22 cellular contexts compared by ENCODE assay signal in genomic region chr11:61874460-61874809, GRCh38. TPM values are rescaled to one million over a fixed set of nuclear protein-coding genes. Genes with fewer than 3 reads are reported as not detected.
DNase-seq lines count a peak whose midpoint lies in the region; ATAC-seq and TF ChIP-seq lines count a peak whose summit lies in the region.
"Had no signal": no experiment of that assay in that cellular context is flagged by ENCODE, and none has a peak within 500 bp of the region (broad histone marks: within the 10 kb centered on the region; RNA-seq: fewer than 3 reads in every experiment).

No MANE protein-coding gene starts in this region.

- H3K36me3 Mint-ChIP-seq in activated T-cell treated with anti-CD3 and anti-CD28 coated beads, Interleukin-2, amount 50 U/mL, for 24 hours (ENCODE audit: low read depth): no peaks in the 10 kb centered on the region
- H3K36me3 Mint-ChIP-seq: activated naive CD8-positive, alpha-beta T cell; natural killer cell had no signal

- no peaks in the 10 kb centered on the region for H3K9me3 Mint-ChIP-seq in activated T-cell treated with anti-CD3 and anti-CD28 coated beads, Interleukin-2, amount 50 U/mL, for 24 hours
- H3K9me3 Mint-ChIP-seq: natural killer cell; stimulated activated effector memory CD8-positive, alpha-beta T cell treated with anti-CD3 and anti-CD28 coated beads, Interleukin-12 subunit alpha, Interleukin-12 subunit beta, amount 100 ng/mL, for 72 hours had no signal

- no peak overlapping the region for H3K4me3 ChIP-seq in lung
- H3K4me3 ChIP-seq in sigmoid colon: no peak overlapping the region
- H3K4me3 ChIP-seq: esophagus squamous epithelium, suprapubic skin had no signal

- H3K27me3 ChIP-seq in lung (ENCODE audit: control insufficient read depth, insufficient read depth): no peaks in the 10 kb centered on the region
- no peaks in the 10 kb centered on the region for H3K27me3 ChIP-seq in sigmoid colon

- H3K36me3 ChIP-seq in lung (ENCODE audit: control insufficient read depth in 2 of 2, insufficient read depth in 2 of 2, low read length in 2 of 2) (peaks cover 8 to 22% of the 10 kb centered on the region in 2 donors), sigmoid colon (peaks cover 0 to 41% (median 13%) of the 10 kb centered on the region in 4 donors)
- H3K36me3 ChIP-seq: suprapubic skin had no signal

- DNase-seq in DMS 273 (lab: John Stamatoyannopoulos, UW; ENCODE audit: unreplicated experiment): peak; percentile 32
- no peak for DNase-seq in DMS 273 treated with DMSO at 0.1 percent for 48 hours (lab: John Stamatoyannopoulos, UW)
- peak; percentile 29 for DNase-seq in fibroblast of gingiva (ENCODE audit: low read depth)
- DNase-seq in lung (ENCODE audit: low spot score): peak; percentile 64
- no peak for DNase-seq in NCI-H1105 (lab: John Stamatoyannopoulos, UW)
- DNase-seq in activated T-cell treated with anti-CD3 and anti-CD28 coated beads, Interleukin-2, amount 50 U/mL, for 24 hours: no peak
- no peak for DNase-seq in sigmoid colon
- DNase-seq: activated CD4-positive, alpha-beta T cell treated with anti-CD3 and anti-CD28 coated beads for 48 hours; cerebellar nuclear complex; effector memory CD4-positive, alpha-beta T cell; esophagus squamous epithelium; Kasumi-1; natural killer cell; NCI-H1048; NCI-H1930; T-helper 17 cell had no signal

- H3K4me3 Mint-ChIP-seq in activated T-cell treated with anti-CD3 and anti-CD28 coated beads, Interleukin-2, amount 50 U/mL, for 24 hours: no peak overlapping the region
- H3K4me3 Mint-ChIP-seq: activated naive CD8-positive, alpha-beta T cell; natural killer cell; stimulated activated effector memory CD8-positive, alpha-beta T cell treated with anti-CD3 and anti-CD28 coated beads, Interleukin-12 subunit alpha, Interleukin-12 subunit beta, amount 100 ng/mL, for 72 hours; T-helper 17 cell had no signal

- intact Hi-C loops in sigmoid colon (cut with DNase I): no loop called here

- H3K4me1 ChIP-seq in lung (ENCODE audit: control insufficient read depth in 2 of 2, insufficient read depth in 2 of 2, low read length in 2 of 2) (peaks cover 0 to 2% of the 10 kb centered on the region in 2 donors), sigmoid colon (peaks cover 0 to 10% (median 3%) of the 10 kb centered on the region in 4 donors)

- H3K4me1 Mint-ChIP-seq in activated T-cell treated with anti-CD3 and anti-CD28 coated beads, Interleukin-2, amount 50 U/mL, for 24 hours (ENCODE audit: low read depth): peaks cover 5% of the 10 kb centered on the region

- no peak for TF ChIP-seq POLR2A in sigmoid colon (IDR thresholded peaks at IDR 0.05)

- H3K27ac ChIP-seq in lung (ENCODE audit: low read depth in 1 of 2, low read length in 1 of 2): peak overlapping the region in 1 of 2 donors; percentile 36
- H3K27ac ChIP-seq in sigmoid colon: no peak overlapping the region
- H3K27ac ChIP-seq: 22Rv1, esophagus squamous epithelium, suprapubic skin had no signal

- no peak overlapping the region for H3K27ac Mint-ChIP-seq in activated T-cell treated with anti-CD3 and anti-CD28 coated beads, Interleukin-2, amount 50 U/mL, for 24 hours
- H3K27ac Mint-ChIP-seq: activated naive CD8-positive, alpha-beta T cell; natural killer cell; stimulated activated effector memory CD8-positive, alpha-beta T cell treated with anti-CD3 and anti-CD28 coated beads, Interleukin-12 subunit alpha, Interleukin-12 subunit beta, amount 100 ng/mL, for 72 hours; T-helper 17 cell had no signal

- TF ChIP-seq CTCF in lung (IDR thresholded peaks at IDR 0.05; ENCODE audit: control extremely low read depth, extremely low read depth) (no peak), sigmoid colon (IDR thresholded peaks at IDR 0.05) (no peak)

- peaks cover 3% of the 10 kb centered on the region for H3K27me3 Mint-ChIP-seq in activated T-cell treated with anti-CD3 and anti-CD28 coated beads, Interleukin-2, amount 50 U/mL, for 24 hours
- H3K27me3 Mint-ChIP-seq: activated naive CD8-positive, alpha-beta T cell; T-helper 17 cell had no signal

- TF ChIP-seq EP300 in sigmoid colon (IDR thresholded peaks at IDR 0.05): no peak

- 66 to 84% methylated on average over 10 of the region's 10 CpGs for WGBS in lung, 2 donors
- WGBS in sigmoid colon, 2 donors: 30 to 77% methylated on average over 10 of the region's 10 CpGs

- H3K9me3 ChIP-seq in lung (ENCODE audit: control insufficient read depth in 2 of 2, insufficient read depth in 1 of 2, low read length in 1 of 2) (no peaks in the 10 kb centered on the region), sigmoid colon (no peaks in the 10 kb centered on the region)
- H3K9me3 ChIP-seq: esophagus squamous epithelium, suprapubic skin had no signal

- no peak for ATAC-seq in lung (ENCODE audit: insufficient read depth, low FRiP score)
- ATAC-seq in HG02852 (IDR thresholded peaks at IDR 0.05; ENCODE audit: unreplicated experiment): no peak
- ATAC-seq: natural killer cell; Panc1; stimulated activated effector memory CD8-positive, alpha-beta T cell treated with anti-CD3 and anti-CD28 coated beads, Interleukin-12 subunit alpha, Interleukin-12 subunit beta, amount 100 ng/mL, for 72 hours; T-helper 17 cell had no signal

RNA-seq across cellular contexts. Expression of gene FADS3, which starts 16.9 kb away (rescaled TPM):
- total RNA-seq in lung (10 to 100 TPM; 12.3 to 64.8 TPM), sigmoid colon (10 to 100 TPM; 21.1 to 57.9 (median 37.5) TPM)
- polyA plus RNA-seq in lung (10 to 100 TPM; 52.7 to 56.2 TPM), sigmoid colon (10 to 100 TPM in 1 of 3 donors, 1 to 10 TPM in 2; 1.4 to 21.5 (median 3.0) TPM)

RNA-seq across cellular contexts. Expression of gene RAB3IL1, which starts 42.9 kb away (rescaled TPM):
- 10 to 100 TPM in 1 of 2 donors, 1 to 10 TPM in 1; 8.8 to 10.9 TPM for total RNA-seq in lung
- polyA plus RNA-seq in lung: 10 to 100 TPM in 1 of 2 donors, 1 to 10 TPM in 1; 6.7 to 20.8 TPM
- total RNA-seq in sigmoid colon: 10 to 100 TPM; 12.1 to 23.7 (median 19.6) TPM
- 10 to 100 TPM in 1 of 3 donors, 1 to 10 TPM in 2; 5.1 to 21.6 (median 7.0) TPM for polyA plus RNA-seq in sigmoid colon
- total RNA-seq: natural killer cell, T-helper 17 cell had no signal

RNA-seq across cellular contexts. Expression of gene FADS2, which starts 46.3 kb away (rescaled TPM):
- 100 to 1,000 TPM in 1 of 2 donors, 10 to 100 TPM in 1; 44.5 to 165 TPM for total RNA-seq in lung
- polyA plus RNA-seq in lung: 10 to 100 TPM; 58.9 to 98.6 TPM
- total RNA-seq in sigmoid colon: 10 to 100 TPM in 3 of 4 donors, 1 to 10 TPM in 1; 4.1 to 45.4 (median 25.5) TPM
- polyA plus RNA-seq in sigmoid colon: 10 to 100 TPM in 1 of 3 donors, 1 to 10 TPM in 2; 3.6 to 50.2 (median 3.7) TPM

RNA-seq across cellular contexts. Expression of gene FADS1, which starts 57.6 kb away (rescaled TPM):
- 100 to 1,000 TPM in 1 of 2 donors, 10 to 100 TPM in 1; 35.7 to 102 TPM for total RNA-seq in lung
- 10 to 100 TPM; 35.1 to 54.3 TPM for polyA plus RNA-seq in lung
- 10 to 100 TPM; 11.8 to 17.7 (median 16.6) TPM for total RNA-seq in sigmoid colon
- 10 to 100 TPM in 1 of 3 donors, 1 to 10 TPM in 2; 1.2 to 12.6 (median 2.1) TPM for polyA plus RNA-seq in sigmoid colon

Comparison
In these comparisons a context has a peak if more than half of its experiments do, and no peak if none do; other contexts are left out.
1. DNase-seq: peak in DMS 273 (single experiment), fibroblast of gingiva (single experiment) and lung (single experiment); none in DMS 273 treated with DMSO at 0.1 percent for 48 hours (single experiment), NCI-H1105 (single experiment), activated T-cell treated with anti-CD3 and anti-CD28 coated beads, Interleukin-2, amount 50 U/mL, for 24 hours (single experiment) and sigmoid colon (single experiment).